Comparison of ENCODE assay signal across 1 cellular context in the genomic region with DNA sequence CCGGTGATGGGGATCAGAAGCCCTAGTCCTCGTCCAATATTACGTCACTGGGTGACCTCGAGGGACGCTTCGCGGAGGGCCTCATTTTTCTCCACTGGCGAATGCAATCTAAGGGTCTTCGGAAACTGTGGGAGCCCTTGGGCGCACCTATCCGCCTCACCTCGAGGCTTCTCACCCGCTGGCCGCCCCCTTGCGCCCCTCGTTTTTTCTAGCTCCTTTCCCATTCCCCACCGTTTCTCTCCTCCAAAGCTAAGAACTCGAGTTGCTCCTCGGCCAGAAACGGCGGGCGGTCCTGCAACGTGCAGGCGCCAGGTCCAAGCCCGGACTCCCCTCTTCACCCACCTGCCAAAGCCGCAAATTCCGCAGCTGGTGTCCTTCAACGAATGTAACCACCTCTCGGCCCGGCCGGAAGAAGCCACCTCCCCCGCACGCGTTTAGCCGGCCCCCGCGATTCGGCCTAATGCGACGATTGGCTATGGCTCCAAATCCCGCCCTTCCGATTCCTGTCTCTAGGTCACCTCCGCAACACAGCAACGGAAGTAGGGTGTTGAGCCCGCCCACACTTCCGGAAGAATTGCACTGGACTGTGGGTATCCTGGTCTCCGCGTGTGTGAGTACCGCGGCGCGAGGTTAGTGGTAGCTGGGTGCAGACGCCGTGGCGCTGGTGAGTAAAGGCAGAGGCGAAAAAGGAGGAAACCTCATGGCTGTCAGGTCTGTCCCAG.
TF ChIP-seq lines count a peak whose summit lies in the region.

A gene with protein sequence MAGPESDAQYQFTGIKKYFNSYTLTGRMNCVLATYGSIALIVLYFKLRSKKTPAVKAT (minus strand): TSS at position 409 of the 722 bp plus-strand sequence. CDS start 4,018 bp downstream, outside the sequence.
A gene with protein sequence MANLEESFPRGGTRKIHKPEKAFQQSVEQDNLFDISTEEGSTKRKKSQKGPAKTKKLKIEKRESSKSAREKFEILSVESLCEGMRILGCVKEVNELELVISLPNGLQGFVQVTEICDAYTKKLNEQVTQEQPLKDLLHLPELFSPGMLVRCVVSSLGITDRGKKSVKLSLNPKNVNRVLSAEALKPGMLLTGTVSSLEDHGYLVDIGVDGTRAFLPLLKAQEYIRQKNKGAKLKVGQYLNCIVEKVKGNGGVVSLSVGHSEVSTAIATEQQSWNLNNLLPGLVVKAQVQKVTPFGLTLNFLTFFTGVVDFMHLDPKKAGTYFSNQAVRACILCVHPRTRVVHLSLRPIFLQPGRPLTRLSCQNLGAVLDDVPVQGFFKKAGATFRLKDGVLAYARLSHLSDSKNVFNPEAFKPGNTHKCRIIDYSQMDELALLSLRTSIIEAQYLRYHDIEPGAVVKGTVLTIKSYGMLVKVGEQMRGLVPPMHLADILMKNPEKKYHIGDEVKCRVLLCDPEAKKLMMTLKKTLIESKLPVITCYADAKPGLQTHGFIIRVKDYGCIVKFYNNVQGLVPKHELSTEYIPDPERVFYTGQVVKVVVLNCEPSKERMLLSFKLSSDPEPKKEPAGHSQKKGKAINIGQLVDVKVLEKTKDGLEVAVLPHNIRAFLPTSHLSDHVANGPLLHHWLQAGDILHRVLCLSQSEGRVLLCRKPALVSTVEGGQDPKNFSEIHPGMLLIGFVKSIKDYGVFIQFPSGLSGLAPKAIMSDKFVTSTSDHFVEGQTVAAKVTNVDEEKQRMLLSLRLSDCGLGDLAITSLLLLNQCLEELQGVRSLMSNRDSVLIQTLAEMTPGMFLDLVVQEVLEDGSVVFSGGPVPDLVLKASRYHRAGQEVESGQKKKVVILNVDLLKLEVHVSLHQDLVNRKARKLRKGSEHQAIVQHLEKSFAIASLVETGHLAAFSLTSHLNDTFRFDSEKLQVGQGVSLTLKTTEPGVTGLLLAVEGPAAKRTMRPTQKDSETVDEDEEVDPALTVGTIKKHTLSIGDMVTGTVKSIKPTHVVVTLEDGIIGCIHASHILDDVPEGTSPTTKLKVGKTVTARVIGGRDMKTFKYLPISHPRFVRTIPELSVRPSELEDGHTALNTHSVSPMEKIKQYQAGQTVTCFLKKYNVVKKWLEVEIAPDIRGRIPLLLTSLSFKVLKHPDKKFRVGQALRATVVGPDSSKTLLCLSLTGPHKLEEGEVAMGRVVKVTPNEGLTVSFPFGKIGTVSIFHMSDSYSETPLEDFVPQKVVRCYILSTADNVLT (N-terminal part only) (plus strand): TSS at position 560 of the 722 bp plus-strand sequence. CDS start 1,801 bp downstream, outside the sequence.

TF ChIP-seq in HepG2, 621 proteins besides CTCF, POLR2A, EP300 and RAD21 (continued from another document and continues in another):
- TF ChIP-seq, protein P1, sequence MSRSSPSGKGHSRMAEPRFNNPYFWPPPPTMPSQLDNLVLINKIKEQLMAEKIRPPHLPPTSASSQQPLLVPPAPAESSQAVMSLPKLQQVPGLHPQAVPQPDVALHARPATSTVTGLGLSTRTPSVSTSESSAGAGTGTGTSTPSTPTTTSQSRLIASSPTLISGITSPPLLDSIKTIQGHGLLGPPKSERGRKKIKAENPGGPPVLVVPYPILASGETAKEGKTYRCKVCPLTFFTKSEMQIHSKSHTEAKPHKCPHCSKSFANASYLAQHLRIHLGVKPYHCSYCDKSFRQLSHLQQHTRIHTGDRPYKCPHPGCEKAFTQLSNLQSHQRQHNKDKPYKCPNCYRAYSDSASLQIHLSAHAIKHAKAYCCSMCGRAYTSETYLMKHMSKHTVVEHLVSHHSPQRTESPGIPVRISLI (CRISPR knock-in tag; IDR thresholded peaks at IDR 0.05; ENCODE audit: borderline replicate concordance), result peak; percentile 27; the same call in 1 of the 2 replicates
- TF ChIP-seq, protein P2, sequence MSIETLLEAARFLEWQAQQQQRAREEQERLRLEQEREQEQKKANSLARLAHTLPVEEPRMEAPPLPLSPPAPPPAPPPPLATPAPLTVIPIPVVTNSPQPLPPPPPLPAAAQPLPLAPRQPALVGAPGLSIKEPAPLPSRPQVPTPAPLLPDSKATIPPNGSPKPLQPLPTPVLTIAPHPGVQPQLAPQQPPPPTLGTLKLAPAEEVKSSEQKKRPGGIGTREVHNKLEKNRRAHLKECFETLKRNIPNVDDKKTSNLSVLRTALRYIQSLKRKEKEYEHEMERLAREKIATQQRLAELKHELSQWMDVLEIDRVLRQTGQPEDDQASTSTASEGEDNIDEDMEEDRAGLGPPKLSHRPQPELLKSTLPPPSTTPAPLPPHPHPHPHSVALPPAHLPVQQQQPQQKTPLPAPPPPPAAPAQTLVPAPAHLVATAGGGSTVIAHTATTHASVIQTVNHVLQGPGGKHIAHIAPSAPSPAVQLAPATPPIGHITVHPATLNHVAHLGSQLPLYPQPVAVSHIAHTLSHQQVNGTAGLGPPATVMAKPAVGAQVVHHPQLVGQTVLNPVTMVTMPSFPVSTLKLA (IDR thresholded peaks at IDR 0.05), result peak; percentile 86
- TF ChIP-seq ZNF674 (CRISPR knock-in tag; IDR thresholded peaks at IDR 0.05; ENCODE audit: low read depth) (no peak), SNRNP70 (IDR thresholded peaks at IDR 0.05; ENCODE audit: low read depth, low read length) (no peak), KDM5B (CRISPR knock-in tag; IDR thresholded peaks at IDR 0.05; ENCODE audit: borderline replicate concordance) (peak; percentile 57; the same call in 1 of the 2 replicates), GATAD2A (CRISPR knock-in tag; IDR thresholded peaks at IDR 0.05) (peak; percentile 60), BRCA1 (CRISPR knock-in tag; IDR thresholded peaks at IDR 0.05) (0 out of 2 replicates have a peak, but pooled peaks have one; percentile 70), MAZ (IDR thresholded peaks at IDR 0.05; ENCODE audit: borderline replicate concordance, low read depth, low read length) (peak; percentile 56; the same call in 1 of the 2 replicates), MAZ (CRISPR knock-in tag; IDR thresholded peaks at IDR 0.05; ENCODE audit: low read depth) (peak; percentile 77), ESRRA (CRISPR knock-in tag; IDR thresholded peaks at IDR 0.05; ENCODE audit: low read depth) (peak; percentile 90), NR2F6 (IDR thresholded peaks at IDR 0.05) (no peak), NR2F6 (CRISPR knock-in tag; IDR thresholded peaks at IDR 0.05) (no peak), ZNF253 (CRISPR knock-in tag; IDR thresholded peaks at IDR 0.05; ENCODE audit: borderline replicate concordance) (no peak), ZSCAN9 (CRISPR knock-in tag; IDR thresholded peaks at IDR 0.05; ENCODE audit: borderline replicate concordance) (peak; percentile 90), NFKBIZ (CRISPR knock-in tag; IDR thresholded peaks at IDR 0.05) (peak; percentile 73; the same call in 1 of the 2 replicates), SP140L (CRISPR knock-in tag; IDR thresholded peaks at IDR 0.05; ENCODE audit: borderline replicate concordance) (no peak), NCOR1 (IDR thresholded peaks at IDR 0.05; ENCODE audit: borderline replicate concordance, low read length) (peak; percentile 21; the same call in 1 of the 2 replicates), JDP2 (CRISPR knock-in tag; IDR thresholded peaks at IDR 0.05; ENCODE audit: borderline replicate concordance) (no peak), PHF21A (CRISPR knock-in tag; IDR thresholded peaks at IDR 0.05) (peak; percentile 59; the same call in 1 of the 2 replicates), SP2 (CRISPR knock-in tag; IDR thresholded peaks at IDR 0.05) (peak; percentile 96), ZBTB38 (CRISPR knock-in tag; IDR thresholded peaks at IDR 0.05) (peak; percentile 40; the same call in 1 of the 2 replicates), HOXA3 (CRISPR knock-in tag; IDR thresholded peaks at IDR 0.05) (peak; percentile 67; the same call in 1 of the 2 replicates), KLF13 (CRISPR knock-in tag; IDR thresholded peaks at IDR 0.05) (no peak), MIER3 (CRISPR knock-in tag; IDR thresholded peaks at IDR 0.05; ENCODE audit: borderline replicate concordance) (peak; percentile 86; the same call in 1 of the 2 replicates), ATM (IDR thresholded peaks at IDR 0.05; ENCODE audit: borderline replicate concordance) (no peak), ZNF782 (CRISPR knock-in tag; IDR thresholded peaks at IDR 0.05; ENCODE audit: borderline replicate concordance) (no peak; the same call in 1 of the 2 replicates), SIX1 (CRISPR knock-in tag; IDR thresholded peaks at IDR 0.05; ENCODE audit: borderline replicate concordance) (no peak), NFYC (CRISPR knock-in tag; IDR thresholded peaks at IDR 0.05) (peak; percentile 93), ZNF501 (CRISPR knock-in tag; IDR thresholded peaks at IDR 0.05) (peak; percentile 64), EED (CRISPR knock-in tag; IDR thresholded peaks at IDR 0.05) (no peak), ZFAT (CRISPR knock-in tag; conservative IDR thresholded peaks at IDR 0.05) (no peak), NFIC (IDR thresholded peaks at IDR 0.05; ENCODE audit: low read length) (no peak)
- TF ChIP-seq, protein P3, sequence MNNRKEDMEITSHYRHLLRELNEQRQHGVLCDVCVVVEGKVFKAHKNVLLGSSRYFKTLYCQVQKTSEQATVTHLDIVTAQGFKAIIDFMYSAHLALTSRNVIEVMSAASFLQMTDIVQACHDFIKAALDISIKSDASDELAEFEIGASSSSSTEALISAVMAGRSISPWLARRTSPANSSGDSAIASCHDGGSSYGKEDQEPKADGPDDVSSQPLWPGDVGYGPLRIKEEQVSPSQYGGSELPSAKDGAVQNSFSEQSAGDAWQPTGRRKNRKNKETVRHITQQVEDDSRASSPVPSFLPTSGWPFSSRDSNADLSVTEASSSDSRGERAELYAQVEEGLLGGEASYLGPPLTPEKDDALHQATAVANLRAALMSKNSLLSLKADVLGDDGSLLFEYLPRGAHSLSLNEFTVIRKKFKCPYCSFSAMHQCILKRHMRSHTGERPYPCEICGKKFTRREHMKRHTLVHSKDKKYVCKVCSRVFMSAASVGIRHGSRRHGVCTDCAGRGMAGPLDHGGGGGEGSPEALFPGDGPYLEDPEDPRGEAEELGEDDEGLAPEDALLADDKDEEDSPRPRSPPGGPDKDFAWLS (CRISPR knock-in tag; IDR thresholded peaks at IDR 0.05; ENCODE audit: borderline replicate concordance), result no peak
- TF ChIP-seq, protein P4, sequence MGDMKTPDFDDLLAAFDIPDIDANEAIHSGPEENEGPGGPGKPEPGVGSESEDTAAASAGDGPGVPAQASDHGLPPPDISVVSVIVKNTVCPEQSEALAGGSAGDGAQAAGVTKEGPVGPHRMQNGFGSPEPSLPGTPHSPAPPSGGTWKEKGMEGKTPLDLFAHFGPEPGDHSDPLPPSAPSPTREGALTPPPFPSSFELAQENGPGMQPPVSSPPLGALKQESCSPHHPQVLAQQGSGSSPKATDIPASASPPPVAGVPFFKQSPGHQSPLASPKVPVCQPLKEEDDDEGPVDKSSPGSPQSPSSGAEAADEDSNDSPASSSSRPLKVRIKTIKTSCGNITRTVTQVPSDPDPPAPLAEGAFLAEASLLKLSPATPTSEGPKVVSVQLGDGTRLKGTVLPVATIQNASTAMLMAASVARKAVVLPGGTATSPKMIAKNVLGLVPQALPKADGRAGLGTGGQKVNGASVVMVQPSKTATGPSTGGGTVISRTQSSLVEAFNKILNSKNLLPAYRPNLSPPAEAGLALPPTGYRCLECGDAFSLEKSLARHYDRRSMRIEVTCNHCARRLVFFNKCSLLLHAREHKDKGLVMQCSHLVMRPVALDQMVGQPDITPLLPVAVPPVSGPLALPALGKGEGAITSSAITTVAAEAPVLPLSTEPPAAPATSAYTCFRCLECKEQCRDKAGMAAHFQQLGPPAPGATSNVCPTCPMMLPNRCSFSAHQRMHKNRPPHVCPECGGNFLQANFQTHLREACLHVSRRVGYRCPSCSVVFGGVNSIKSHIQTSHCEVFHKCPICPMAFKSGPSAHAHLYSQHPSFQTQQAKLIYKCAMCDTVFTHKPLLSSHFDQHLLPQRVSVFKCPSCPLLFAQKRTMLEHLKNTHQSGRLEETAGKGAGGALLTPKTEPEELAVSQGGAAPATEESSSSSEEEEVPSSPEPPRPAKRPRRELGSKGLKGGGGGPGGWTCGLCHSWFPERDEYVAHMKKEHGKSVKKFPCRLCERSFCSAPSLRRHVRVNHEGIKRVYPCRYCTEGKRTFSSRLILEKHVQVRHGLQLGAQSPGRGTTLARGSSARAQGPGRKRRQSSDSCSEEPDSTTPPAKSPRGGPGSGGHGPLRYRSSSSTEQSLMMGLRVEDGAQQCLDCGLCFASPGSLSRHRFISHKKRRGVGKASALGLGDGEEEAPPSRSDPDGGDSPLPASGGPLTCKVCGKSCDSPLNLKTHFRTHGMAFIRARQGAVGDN (CRISPR knock-in tag; IDR thresholded peaks at IDR 0.05), result peak; percentile 95
- TF ChIP-seq, protein P5, sequence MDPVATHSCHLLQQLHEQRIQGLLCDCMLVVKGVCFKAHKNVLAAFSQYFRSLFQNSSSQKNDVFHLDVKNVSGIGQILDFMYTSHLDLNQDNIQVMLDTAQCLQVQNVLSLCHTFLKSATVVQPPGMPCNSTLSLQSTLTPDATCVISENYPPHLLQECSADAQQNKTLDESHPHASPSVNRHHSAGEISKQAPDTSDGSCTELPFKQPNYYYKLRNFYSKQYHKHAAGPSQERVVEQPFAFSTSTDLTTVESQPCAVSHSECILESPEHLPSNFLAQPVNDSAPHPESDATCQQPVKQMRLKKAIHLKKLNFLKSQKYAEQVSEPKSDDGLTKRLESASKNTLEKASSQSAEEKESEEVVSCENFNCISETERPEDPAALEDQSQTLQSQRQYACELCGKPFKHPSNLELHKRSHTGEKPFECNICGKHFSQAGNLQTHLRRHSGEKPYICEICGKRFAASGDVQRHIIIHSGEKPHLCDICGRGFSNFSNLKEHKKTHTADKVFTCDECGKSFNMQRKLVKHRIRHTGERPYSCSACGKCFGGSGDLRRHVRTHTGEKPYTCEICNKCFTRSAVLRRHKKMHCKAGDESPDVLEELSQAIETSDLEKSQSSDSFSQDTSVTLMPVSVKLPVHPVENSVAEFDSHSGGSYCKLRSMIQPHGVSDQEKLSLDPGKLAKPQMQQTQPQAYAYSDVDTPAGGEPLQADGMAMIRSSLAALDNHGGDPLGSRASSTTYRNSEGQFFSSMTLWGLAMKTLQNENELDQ (CRISPR knock-in tag; IDR thresholded peaks at IDR 0.05; ENCODE audit: borderline replicate concordance), result no peak
- TF ChIP-seq, protein P6, sequence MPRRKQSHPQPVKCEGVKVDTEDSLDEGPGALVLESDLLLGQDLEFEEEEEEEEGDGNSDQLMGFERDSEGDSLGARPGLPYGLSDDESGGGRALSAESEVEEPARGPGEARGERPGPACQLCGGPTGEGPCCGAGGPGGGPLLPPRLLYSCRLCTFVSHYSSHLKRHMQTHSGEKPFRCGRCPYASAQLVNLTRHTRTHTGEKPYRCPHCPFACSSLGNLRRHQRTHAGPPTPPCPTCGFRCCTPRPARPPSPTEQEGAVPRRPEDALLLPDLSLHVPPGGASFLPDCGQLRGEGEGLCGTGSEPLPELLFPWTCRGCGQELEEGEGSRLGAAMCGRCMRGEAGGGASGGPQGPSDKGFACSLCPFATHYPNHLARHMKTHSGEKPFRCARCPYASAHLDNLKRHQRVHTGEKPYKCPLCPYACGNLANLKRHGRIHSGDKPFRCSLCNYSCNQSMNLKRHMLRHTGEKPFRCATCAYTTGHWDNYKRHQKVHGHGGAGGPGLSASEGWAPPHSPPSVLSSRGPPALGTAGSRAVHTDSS (CRISPR knock-in tag; conservative IDR thresholded peaks at IDR 0.05), result no peak
- TF ChIP-seq, protein P7, sequence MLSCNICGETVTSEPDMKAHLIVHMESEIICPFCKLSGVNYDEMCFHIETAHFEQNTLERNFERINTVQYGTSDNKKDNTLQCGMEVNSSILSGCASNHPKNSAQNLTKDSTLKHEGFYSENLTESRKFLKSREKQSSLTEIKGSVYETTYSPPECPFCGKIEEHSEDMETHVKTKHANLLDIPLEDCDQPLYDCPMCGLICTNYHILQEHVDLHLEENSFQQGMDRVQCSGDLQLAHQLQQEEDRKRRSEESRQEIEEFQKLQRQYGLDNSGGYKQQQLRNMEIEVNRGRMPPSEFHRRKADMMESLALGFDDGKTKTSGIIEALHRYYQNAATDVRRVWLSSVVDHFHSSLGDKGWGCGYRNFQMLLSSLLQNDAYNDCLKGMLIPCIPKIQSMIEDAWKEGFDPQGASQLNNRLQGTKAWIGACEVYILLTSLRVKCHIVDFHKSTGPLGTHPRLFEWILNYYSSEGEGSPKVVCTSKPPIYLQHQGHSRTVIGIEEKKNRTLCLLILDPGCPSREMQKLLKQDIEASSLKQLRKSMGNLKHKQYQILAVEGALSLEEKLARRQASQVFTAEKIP (CRISPR knock-in tag; IDR thresholded peaks at IDR 0.05; ENCODE audit: borderline replicate concordance), result no peak
